Comparison of ENCODE assay signal across 7 cellular contexts in the genomic region with DNA sequence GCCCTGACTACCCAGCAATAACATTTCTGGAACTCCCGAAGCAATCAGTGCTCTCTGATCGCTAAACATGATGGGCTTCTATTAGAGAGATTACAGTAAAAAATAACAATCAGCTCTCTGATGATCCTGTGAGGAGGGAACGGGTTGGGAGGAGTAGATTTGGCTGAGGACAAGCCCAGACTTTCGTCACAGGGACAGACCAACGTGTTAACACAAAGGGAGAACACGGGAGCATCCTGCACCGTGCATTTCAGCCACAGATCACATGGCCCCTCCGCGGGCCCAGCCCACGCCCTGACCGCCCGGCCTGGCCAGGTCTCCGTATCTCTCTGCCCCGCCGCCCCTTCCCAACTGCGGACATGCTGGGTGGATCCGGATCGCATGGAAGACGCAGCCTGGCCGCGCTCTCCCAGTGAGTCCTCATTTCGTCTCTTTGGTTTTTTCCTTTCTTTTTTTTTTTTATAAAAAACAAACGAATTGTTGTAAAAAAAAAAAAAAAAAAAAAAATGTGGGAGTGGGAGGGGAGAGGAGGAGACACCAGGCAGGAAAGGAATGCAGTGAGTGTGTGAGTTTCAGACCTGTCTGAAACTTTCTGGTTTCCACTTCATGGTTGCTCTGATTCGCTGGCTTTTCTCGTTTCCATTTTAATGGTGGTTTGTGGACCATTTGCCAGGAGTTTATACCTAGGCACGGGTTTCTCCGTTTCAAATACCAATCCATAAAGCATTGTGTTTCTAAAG.
A peak's percentile ranks its signal among the peaks of the same experiment; 100 is the strongest.
DNase-seq lines count a peak whose midpoint lies in the region; ATAC-seq, FAIRE-seq and TF ChIP-seq lines count a peak whose summit lies in the region.

No MANE protein-coding gene starts in this region.

- no peak overlapping the region for H2AFZ ChIP-seq in H9 (ENCODE audit: low read length)
- peak overlapping the region; percentile 49 for H2AFZ ChIP-seq in HepG2 (ENCODE audit: low read length)

- H3K9me3 ChIP-seq in H9 (ENCODE audit: control insufficient read depth, low read depth, low read length) = no peaks in the 10 kb centered on the region
- H3K9me3 ChIP-seq in ectodermal cell (ENCODE audit: control insufficient read depth, low read length) = peaks cover 2% of the 10 kb centered on the region
- peaks cover 11% of the 10 kb centered on the region; the same call in 1 of the 2 replicates for H3K9me3 ChIP-seq in HepG2 (ENCODE audit: low read length)

- peaks cover 2% of the 10 kb centered on the region; the same call in 1 of the 2 replicates for H3K79me2 ChIP-seq in H9 (ENCODE audit: insufficient read depth, low read length)
- H3K79me2 ChIP-seq in HepG2 (ENCODE audit: insufficient read depth, low read length) = peaks cover 48% of the 10 kb centered on the region

- H3K36me3 Mint-ChIP-seq in H9 (ENCODE audit: insufficient read depth in 1 of 3, low read depth in 3 of 3) = peaks cover 20 to 23% (median 22%) of the 10 kb centered on the region in 3 experiments

- H3K4me1 Mint-ChIP-seq in H9 = peaks cover 37 to 42% of the 10 kb centered on the region in 2 experiments

- H2BK120ac ChIP-seq in H9 (ENCODE audit: low read depth, low read length, poor library complexity, severe bottlenecking) = no peak overlapping the region

- H3K14ac ChIP-seq in H9 (ENCODE audit: insufficient read depth, low read length) = peak overlapping the region; percentile 87; the same call in 1 of the 2 replicates

- H3K4me1 ChIP-seq in H9 (ENCODE audit: insufficient read depth, low read length) = peaks cover 10% of the 10 kb centered on the region
- peaks cover 12% of the 10 kb centered on the region for H3K4me1 ChIP-seq in ectodermal cell (ENCODE audit: control insufficient read depth, insufficient read depth, low read length)
- peaks cover 63% of the 10 kb centered on the region for H3K4me1 ChIP-seq in HepG2 (ENCODE audit: insufficient read depth, low read length)

- H3K56ac ChIP-seq in H9 (ENCODE audit: insufficient read length, low read depth, low read length) = no peak overlapping the region

- no peak overlapping the region for H2BK5ac ChIP-seq in H9 (ENCODE audit: insufficient read length, low read length)

- TF ChIP-seq POLR2A in HepG2 (IDR thresholded peaks at IDR 0.05; ENCODE audit: insufficient read depth in 1 of 2, low read depth in 2 of 2, low read length in 2 of 2) = peak; percentile 74 to 85; a peak in 3 of 4 replicates

- H3K4ac ChIP-seq in H9 (ENCODE audit: low read depth, low read length) = no peak overlapping the region

- H4K5ac ChIP-seq in H9 (ENCODE audit: insufficient read length, low read depth, low read length) = peak overlapping the region; percentile 2

- H2BK12ac ChIP-seq in H9 (ENCODE audit: insufficient read length, low read depth, low read length) = no peak overlapping the region

- H3K18ac ChIP-seq in H9 (ENCODE audit: insufficient read length, low read depth, low read length) = peak overlapping the region; percentile 76

- no peak overlapping the region for H4K91ac ChIP-seq in H9 (ENCODE audit: insufficient read length, low read depth, low read length)

- H3K79me1 ChIP-seq in H9 (ENCODE audit: insufficient read depth, low read depth, low read length, poor library complexity, severe bottlenecking) = peaks cover 2% of the 10 kb centered on the region

- TF ChIP-seq EP300 in HepG2 (IDR thresholded peaks at IDR 0.05; ENCODE audit: low read depth in 2 of 2, low read length in 2 of 2) (peak in 1 of 2 experiments; percentile 62; a peak in 1 of 4 replicates), HepG2 (CRISPR knock-in tag; IDR thresholded peaks at IDR 0.05; ENCODE audit: borderline replicate concordance) (no peak; the same call in 1 of the 2 replicates)

- H3K9me3 Mint-ChIP-seq in H9 = peaks cover 16 to 17% of the 10 kb centered on the region in 2 experiments

- peak; percentile 96 for FAIRE-seq in HepG2 (lab: Jason Lieb, UNC)

- CTCF ChIA-PET in HepG2 (lab: Yijun Ruan, JAX; ENCODE audit: low intra/inter-chr PET ratio, low total read pairs) = no interaction called here

- H3K4me2 ChIP-seq in H9 (ENCODE audit: insufficient read depth, insufficient read length, low read length) = peak overlapping the region; percentile 75
- H3K4me2 ChIP-seq in HepG2 (ENCODE audit: low read depth, low read length) = peak overlapping the region; percentile 95

- H3K27ac ChIP-seq in H9 (ENCODE audit: insufficient read length, low read depth, low read length) = peak overlapping the region; percentile 13
- H3K27ac ChIP-seq in ectodermal cell (ENCODE audit: insufficient read depth, low read depth, low read length, poor library complexity, severe bottlenecking) = peak overlapping the region; percentile 81
- peak overlapping the region; percentile 84 for H3K27ac ChIP-seq in HepG2 (ENCODE audit: extremely low read length, insufficient read depth, low read length)

- DNase-seq in H9 (peak; percentile 77), HepG2 (ENCODE audit: low spot score) (peak; percentile 98), superior temporal gyrus (ENCODE audit: extremely low spot score) (peak; percentile 97)
- DNase-seq in activated CD4-positive, alpha-beta T cell treated with anti-CD3 and anti-CD28 coated beads, Interleukin-2, amount 50 U/mL, for 48 hours = no peak

- H2AK5ac ChIP-seq in H9 (ENCODE audit: insufficient read length, low read length) = no peak overlapping the region

- peaks cover 10% of the 10 kb centered on the region for H3K23me2 ChIP-seq in H9 (ENCODE audit: insufficient read length, low read depth, low read length, poor library complexity, severe bottlenecking)

- POLR2A ChIA-PET in HepG2 (lab: Yijun Ruan, JAX) = interaction anchor here (0.6 to 1.8 kb wide), 7 partner anchors 9 to 257 kb away, joined by 3 to 29 read pairs (median 4); partner anchors contain the start of gene TMEM140

- H3K27me3 ChIP-seq in H9 (ENCODE audit: insufficient read depth, low read length) (no peaks in the 10 kb centered on the region), ectodermal cell (ENCODE audit: control insufficient read depth, insufficient read depth, low read length, poor library complexity, severe bottlenecking) (no peaks in the 10 kb centered on the region), HepG2 (ENCODE audit: control insufficient read depth in 1 of 2, insufficient read depth in 2 of 2, low read length in 2 of 2) (no peaks in the 10 kb centered on the region; a peak in 1 of 5 replicates)

- H3K27ac Mint-ChIP-seq in H9 = peak overlapping the region; percentile 86 to 97 (median 96)

- H3K36me3 ChIP-seq in ectodermal cell (ENCODE audit: control insufficient read depth, insufficient read depth, low read length) = peaks cover 2% of the 10 kb centered on the region
- 0 out of 5 replicates have a peak, but pooled peaks cover 0 to 4% of the 10 kb centered on the region in 2 experiments for H3K36me3 ChIP-seq in HepG2 (replicated peaks in 1 of 2; ENCODE audit: control insufficient read depth in 1 of 2, insufficient read depth in 2 of 2, low read length in 2 of 2)

- no CpG with 5 or more reads among the region's 27 CpGs for WGBS in H9 (ENCODE audit: extremely low coverage, insufficient read length, low lambda C conversion rate)
- WGBS in ectodermal cell, 2 experiments = 7 to 8% methylated on average over 25 to 27 of the region's 27 CpGs
- 1% methylated on average over 27 of the region's 27 CpGs for WGBS in HepG2 (ENCODE audit: low lambda C conversion rate)

- peak; percentile 50; the same call in 1 of the 2 replicates for TF ChIP-seq RAD21 in HepG2 (CRISPR knock-in tag; IDR thresholded peaks at IDR 0.05)

- H3K23ac ChIP-seq in H9 (ENCODE audit: insufficient read length, low read depth, low read length) = no peak overlapping the region

- H4K20me1 ChIP-seq in H9 (ENCODE audit: control insufficient read depth, insufficient read depth, insufficient read length) = no peaks in the 10 kb centered on the region
- H4K20me1 ChIP-seq in HepG2 (ENCODE audit: insufficient read depth, low read length) = peaks cover 7% of the 10 kb centered on the region; the same call in 1 of the 2 replicates

- ATAC-seq in HepG2 (peak; percentile 92), GM21367 (IDR thresholded peaks at IDR 0.05; ENCODE audit: unreplicated experiment) (no peak)

- no peak overlapping the region for H4K8ac ChIP-seq in H9 (replicated peaks; ENCODE audit: insufficient read length, low read depth, low read length)

- BruUV-seq in HepG2 (replicated peaks; lab: Mats Ljungman, UMichigan) = no TSS peak

- H2BK20ac ChIP-seq in H9 (ENCODE audit: low read depth, low read length, poor library complexity, severe bottlenecking) = no peak overlapping the region

- peak overlapping the region; percentile 88 to 90 for H3K4me3 Mint-ChIP-seq in H9

- TF ChIP-seq CTCF in H9 (conservative IDR thresholded peaks at IDR 0.05) (no peak), HepG2 (CRISPR knock-in tag; IDR thresholded peaks at IDR 0.05) (no peak)

- H3K4me3 ChIP-seq in ectodermal cell (ENCODE audit: insufficient read depth, low read depth, low read length) (peak overlapping the region; percentile 56), HepG2 (replicated peaks in 1 of 3; ENCODE audit: insufficient read depth in 1 of 3, low read depth in 2 of 3, low read length in 3 of 3) (peak overlapping the region; percentile 70 to 85 (median 77))

- no peaks in the 10 kb centered on the region for H3K27me3 Mint-ChIP-seq in H9 (ENCODE audit: low read depth)

- H3K9ac ChIP-seq in H9 (ENCODE audit: extremely low read depth, insufficient read length, low read length) (peak overlapping the region; percentile 71), HepG2 (ENCODE audit: insufficient read depth, low read depth, low read length) (peak overlapping the region; percentile 72)

- intact Hi-C loops in HepG2 (cut with micrococcal nuclease; ENCODE audit: unreplicated experiment) = loop anchor here (5.0 kb wide), 3 partner anchors 51 to 281 kb away; partner anchors contain the start of genes BPGM and CYREN

- no peak overlapping the region for H2BK15ac ChIP-seq in H9 (ENCODE audit: low read depth, low read length)

- in situ Hi-C loops in HepG2 (cut with HindIII; ENCODE audit: extremely low pct_ligation_motif_present, low pct_unique_long_range_greater_than_20kb) = no loop called here

- no peak overlapping the region for H3T11ph ChIP-seq in H9 (ENCODE audit: low read length)

TF ChIP-seq in PFSK-1, 5 proteins besides CTCF, POLR2A, EP300 and RAD21 (continues in another document):
- TF ChIP-seq FOXP2 (optimal IDR thresholded peaks at IDR 0.05; ENCODE audit: borderline replicate concordance, extremely low read depth, extremely low read length, insufficient read depth) (peak; percentile 76), TAF1 (IDR thresholded peaks at IDR 0.05; ENCODE audit: borderline replicate concordance, insufficient read depth, low read length) (peak; percentile 65; the same call in 1 of the 2 replicates), POLR2AphosphoS5 (IDR thresholded peaks at IDR 0.05; ENCODE audit: low read depth, low read length) (peak; percentile 80)

TF ChIP-seq in HepG2, 621 proteins besides CTCF, POLR2A, EP300 and RAD21 (continues in another document):
- no peak for TF ChIP-seq MTF1 (CRISPR knock-in tag; IDR thresholded peaks at IDR 0.05)

Comparison
In these comparisons a context has a peak if more than half of its experiments do, and no peak if none do; other contexts are left out.
1. DNase-seq: peak in H9 (single experiment), HepG2 (single experiment) and superior temporal gyrus (single experiment); none in activated CD4-positive, alpha-beta T cell treated with anti-CD3 and anti-CD28 coated beads, Interleukin-2, amount 50 U/mL, for 48 hours (0 of 2).
2. H3K27ac ChIP-seq: peak in every context shown above with its lines; median percentile 84 in HepG2; 81 in ectodermal cell; 13 in H9.